Comparison of ENCODE assay signal across 13 cellular contexts in the genomic region with DNA sequence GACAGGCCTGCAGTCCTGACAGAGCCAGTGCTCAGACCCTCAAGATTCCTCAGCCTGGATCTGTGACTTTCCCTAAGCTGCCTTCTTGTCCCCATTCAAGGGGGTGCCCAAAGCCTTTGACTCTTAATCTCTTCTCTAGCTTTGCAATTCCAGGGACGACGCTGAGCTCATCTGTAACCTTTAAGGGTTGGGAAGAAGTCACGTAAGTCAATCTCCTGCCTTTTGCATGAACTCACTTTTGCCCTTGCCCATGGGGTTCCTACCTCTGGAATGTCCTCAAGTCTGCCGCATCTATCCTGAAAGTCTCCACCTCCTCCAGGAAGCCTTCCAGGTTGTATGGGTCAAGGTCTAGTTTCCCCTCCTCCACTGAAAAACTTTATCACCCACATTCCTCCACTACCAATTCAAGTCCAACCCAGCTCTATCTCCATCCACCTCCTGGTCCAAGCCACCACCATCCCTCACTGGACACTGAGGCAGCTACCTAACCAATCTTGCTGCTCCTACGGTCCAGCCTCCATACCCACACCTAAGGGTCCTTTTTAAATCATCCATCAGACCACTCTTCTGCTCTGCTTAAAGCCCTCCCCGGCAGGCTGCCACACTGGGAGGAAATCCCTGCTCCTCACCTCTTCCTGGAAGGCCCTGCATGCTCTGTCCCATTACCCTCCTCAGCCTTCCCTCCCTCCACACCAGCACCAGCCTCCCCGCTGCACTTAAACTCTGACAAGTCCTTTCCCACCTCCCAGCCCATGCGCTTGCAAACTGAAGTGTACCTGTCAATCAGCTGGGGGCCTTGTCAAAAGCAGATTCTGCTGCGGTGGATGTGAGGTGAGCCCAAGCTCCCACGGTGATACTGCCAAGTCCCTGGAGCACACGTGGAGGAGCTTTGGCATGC. TPM values are rescaled to one million over a fixed set of nuclear protein-coding genes. Genes with fewer than 3 reads are reported as not detected.
DNase-seq lines count a peak whose midpoint lies in the region; TF ChIP-seq lines count a peak whose summit lies in the region.
"Had no signal": no experiment of that assay in that cellular context is flagged by ENCODE, and none has a peak within 500 bp of the region (broad histone marks: within the 10 kb centered on the region; RNA-seq: fewer than 3 reads in every experiment).

No MANE protein-coding gene starts in this region.

- no peak overlapping the region for H3K4ac ChIP-seq in mesendoderm (ENCODE audit: low read depth, low read length)

- H2AK5ac ChIP-seq in mesendoderm (ENCODE audit: low read length): no peak overlapping the region

- H3K27me3 ChIP-seq in mammary epithelial cell (ENCODE audit: insufficient read depth, low read length): no peaks in the 10 kb centered on the region
- H3K27me3 ChIP-seq in mesendoderm (ENCODE audit: insufficient read depth, low read length, poor library complexity): no peaks in the 10 kb centered on the region
- H3K27me3 ChIP-seq: colonic mucosa, right lobe of liver had no signal

- H4K20me1 ChIP-seq in mammary epithelial cell (ENCODE audit: insufficient read depth, low read length): no peaks in the 10 kb centered on the region

- H2AFZ ChIP-seq in mammary epithelial cell (ENCODE audit: low read depth, low read length): no peak overlapping the region

- H3K79me1 ChIP-seq in mesendoderm (ENCODE audit: low read length): peaks cover 52% of the 10 kb centered on the region

- WGBS in mammary epithelial cell (ENCODE audit: low coverage, missing lambda C conversion rate): 86% methylated on average over 10 of the region's 11 CpGs
- WGBS in mesendoderm (ENCODE audit: extremely low coverage, insufficient coverage, low lambda C conversion rate): no CpG with 5 or more reads among the region's 11 CpGs

- H3K27ac ChIP-seq in mammary epithelial cell (ENCODE audit: insufficient read depth, low read depth, low read length): no peak overlapping the region
- H3K27ac ChIP-seq in mesendoderm (ENCODE audit: low read depth, low read length): peak overlapping the region; percentile 20
- H3K27ac ChIP-seq: colonic mucosa, right lobe of liver had no signal

- no peak overlapping the region for H3K9ac ChIP-seq in mammary epithelial cell (ENCODE audit: insufficient read depth, low read length)
- H3K9ac ChIP-seq in mesendoderm (ENCODE audit: low read length): peak overlapping the region; percentile 23

- peak overlapping the region; percentile 63 for H3K56ac ChIP-seq in mesendoderm (ENCODE audit: low read length)

- H3K4me1 ChIP-seq in mammary epithelial cell (ENCODE audit: insufficient read depth, low read length): no peaks in the 10 kb centered on the region
- peaks cover 25% of the 10 kb centered on the region for H3K4me1 ChIP-seq in mesendoderm (ENCODE audit: control insufficient read depth, low read depth, low read length)
- H3K4me1 ChIP-seq: colonic mucosa had no signal

- H3K36me3 Mint-ChIP-seq in MCF 10A (ENCODE audit: insufficient read depth, unreplicated experiment) (no peaks in the 10 kb centered on the region), brain (peaks cover 7% of the 10 kb centered on the region)
- H3K36me3 Mint-ChIP-seq in activated T-helper 1 cell treated with anti-CD3 and anti-CD28 coated beads, Interleukin-12 subunit alpha, Interleukin-12 subunit beta, Interleukin-2, Interleukin-4 antibody, amounts not matched to agents 30 ng/mL and 10 ng/mL and 1 ng/mL, durations not matched to agents 14 hours and 24 hours and 36 hours (ENCODE audit: low read depth): no peaks in the 10 kb centered on the region

- H3K27me3 Mint-ChIP-seq in MCF 10A (ENCODE audit: insufficient read depth, unreplicated experiment) (peaks cover 54% of the 10 kb centered on the region), brain (no peaks in the 10 kb centered on the region)
- no peaks in the 10 kb centered on the region for H3K27me3 Mint-ChIP-seq in activated T-helper 1 cell treated with anti-CD3 and anti-CD28 coated beads, Interleukin-12 subunit alpha, Interleukin-12 subunit beta, Interleukin-2, Interleukin-4 antibody, amounts not matched to agents 30 ng/mL and 10 ng/mL and 1 ng/mL, durations not matched to agents 14 hours and 24 hours and 36 hours (ENCODE audit: insufficient read depth)

- no peak overlapping the region for H3K4me3 ChIP-seq in mammary epithelial cell (replicated peaks in 1 of 3; ENCODE audit: insufficient read depth in 1 of 3, low read depth in 2 of 3, low read length in 3 of 3)
- H3K4me3 ChIP-seq in mesendoderm (ENCODE audit: low read length): no peak overlapping the region
- H3K4me3 ChIP-seq: colonic mucosa, right lobe of liver had no signal

- H3K79me2 ChIP-seq in mammary epithelial cell (ENCODE audit: insufficient read depth, low read length) (no peaks in the 10 kb centered on the region), mesendoderm (ENCODE audit: control insufficient read depth, insufficient read depth, low read length) (peaks cover 74% of the 10 kb centered on the region)

- H3K18ac ChIP-seq in mesendoderm (ENCODE audit: low read length): peak overlapping the region; percentile 61

- H2BK15ac ChIP-seq in mesendoderm (replicated peaks; ENCODE audit: low read depth): no peak overlapping the region

- no peak overlapping the region for H3K23ac ChIP-seq in mesendoderm (ENCODE audit: low read length)

- dilution Hi-C loops in mammary epithelial cell (cut with HindIII; ENCODE audit: low sequenced_read_pairs): no loop called here

- CTCF ChIA-PET in MCF 10A (lab: Yijun Ruan, JAX): interaction anchor here (1.0 to 1.6 kb wide), 2 partner anchors 10 to 178 kb away, joined by 3 to 9 read pairs; no protein-coding TSS in a partner anchor
- CTCF ChIA-PET in mammary epithelial cell (lab: Charles Lee; ENCODE audit: low non-redundant PET): no interaction called here

- H3K9me3 Mint-ChIP-seq in MCF 10A (ENCODE audit: unreplicated experiment): no peaks in the 10 kb centered on the region
- H3K9me3 Mint-ChIP-seq in brain: peaks cover 0 to 14% (median 4%) of the 10 kb centered on the region in 5 experiments
- H3K9me3 Mint-ChIP-seq in activated T-helper 1 cell treated with anti-CD3 and anti-CD28 coated beads, Interleukin-12 subunit alpha, Interleukin-12 subunit beta, Interleukin-2, Interleukin-4 antibody, amounts not matched to agents 30 ng/mL and 10 ng/mL and 1 ng/mL, durations not matched to agents 14 hours and 24 hours and 36 hours: no peaks in the 10 kb centered on the region

- no peak overlapping the region for H2BK5ac ChIP-seq in mesendoderm (ENCODE audit: low read length)

- peak overlapping the region; percentile 66 for H3K27ac Mint-ChIP-seq in MCF 10A (ENCODE audit: low read depth, unreplicated experiment)
- peak overlapping the region; percentile 74 to 95 (median 89) for H3K27ac Mint-ChIP-seq in brain
- H3K27ac Mint-ChIP-seq in activated T-helper 1 cell treated with anti-CD3 and anti-CD28 coated beads, Interleukin-12 subunit alpha, Interleukin-12 subunit beta, Interleukin-2, Interleukin-4 antibody, amounts not matched to agents 30 ng/mL and 10 ng/mL and 1 ng/mL, durations not matched to agents 14 hours and 24 hours and 36 hours: no peak overlapping the region

- H3K4me1 Mint-ChIP-seq in MCF 10A (ENCODE audit: insufficient read depth, unreplicated experiment) (no peaks in the 10 kb centered on the region), brain (peaks cover 67% of the 10 kb centered on the region)
- H3K4me1 Mint-ChIP-seq in activated T-helper 1 cell treated with anti-CD3 and anti-CD28 coated beads, Interleukin-12 subunit alpha, Interleukin-12 subunit beta, Interleukin-2, Interleukin-4 antibody, amounts not matched to agents 30 ng/mL and 10 ng/mL and 1 ng/mL, durations not matched to agents 14 hours and 24 hours and 36 hours (ENCODE audit: low read depth): peaks cover 44% of the 10 kb centered on the region

- H4K8ac ChIP-seq in mesendoderm (ENCODE audit: low read depth, low read length): no peak overlapping the region

- no peaks in the 10 kb centered on the region for H3K9me3 ChIP-seq in mammary epithelial cell (replicated peaks; ENCODE audit: insufficient read depth, low read length)
- H3K9me3 ChIP-seq: colonic mucosa, right lobe of liver had no signal

- BruUV-seq in MCF 10A (replicated peaks; lab: Mats Ljungman, UMichigan) (no TSS peak), mammary epithelial cell (replicated peaks; lab: Mats Ljungman, UMichigan) (no TSS peak)

- TF ChIP-seq CTCF in MCF 10A (IDR thresholded peaks at IDR 0.05; ENCODE audit: unreplicated experiment): no peak
- no peak for TF ChIP-seq CTCF in mammary epithelial cell (conservative IDR thresholded peaks at IDR 0.05 in 1 of 2, IDR thresholded peaks at IDR 0.05 in 1 of 2; ENCODE audit: extremely low read depth in 1 of 2, insufficient read depth in 1 of 2, low read depth in 1 of 2, low read length in 2 of 2)
- no peak for TF ChIP-seq CTCF in brain (conservative IDR thresholded peaks at IDR 0.05)

- no peak overlapping the region for H4K5ac ChIP-seq in mesendoderm (ENCODE audit: low read length)

- POLR2A ChIA-PET in MCF 10A (lab: Yijun Ruan, JAX): interaction anchor here (0.7 to 1.9 kb wide), 2 partner anchors 10 to 112 kb away, joined by 3 to 4 read pairs; no protein-coding TSS in a partner anchor

- H3K36me3 ChIP-seq in mammary epithelial cell (ENCODE audit: insufficient read depth, low read length) (no peaks in the 10 kb centered on the region), mesendoderm (ENCODE audit: control insufficient read depth, insufficient read depth, low read length) (no peaks in the 10 kb centered on the region)
- H3K36me3 ChIP-seq: colonic mucosa, right lobe of liver had no signal

- H3K4me2 ChIP-seq in mammary epithelial cell (ENCODE audit: insufficient read depth, low read depth, low read length): no peak overlapping the region
- H3K4me2 ChIP-seq in mesendoderm (ENCODE audit: low read length): no peak overlapping the region

- in situ Hi-C loops in mammary epithelial cell (cut with MboI; ENCODE audit: low sequenced_read_pairs in 2 of 2): no loop called here

- DNase-seq in MCF 10A (ENCODE audit: unreplicated experiment) (no peak), mammary epithelial cell (no peak), mesendoderm (peak; percentile 71), NCI-H1436 (lab: John Stamatoyannopoulos, UW) (no peak), activated gamma-delta T cell treated with Interleukin-2 at 50 U/mL for 16 hours (no peak), NCI-H2171 treated with DMSO at 0.1 percent for 48 hours (lab: John Stamatoyannopoulos, UW) (no peak)
- no peak for DNase-seq in activated T-helper 1 cell treated with anti-CD3 and anti-CD28 coated beads, Interleukin-12 subunit alpha, Interleukin-12 subunit beta, Interleukin-2, Interleukin-4 antibody, amounts not matched to agents 30 ng/mL and 10 ng/mL and 1 ng/mL, durations not matched to agents 14 hours and 24 hours and 36 hours (ENCODE audit: low spot score)
- DNase-seq: colonic mucosa; NCI-H1048; NCI-H226; stimulated activated CD4-positive, alpha-beta T cell treated with anti-CD3 and anti-CD28 coated beads, Interleukin-4, amount 100 ng/mL, for 24 hours had no signal

- intact Hi-C loops in MCF 10A (cut with micrococcal nuclease): no loop called here
- intact Hi-C loops in mammary epithelial cell (cut with micrococcal nuclease): no loop called here
- intact Hi-C loops in activated T-helper 1 cell treated with anti-CD3 and anti-CD28 coated beads, Interleukin-12 subunit alpha, Interleukin-12 subunit beta, Interleukin-2, Interleukin-4 antibody, amounts not matched to agents 30 ng/mL and 10 ng/mL and 1 ng/mL, durations not matched to agents 14 hours and 24 hours and 36 hours (cut with micrococcal nuclease): no loop called here

- no peak overlapping the region for H3K4me3 Mint-ChIP-seq in MCF 10A (ENCODE audit: unreplicated experiment)
- peak overlapping the region in 4 of 5 experiments; percentile 36 to 73 (median 63) for H3K4me3 Mint-ChIP-seq in brain
- H3K4me3 Mint-ChIP-seq in activated T-helper 1 cell treated with anti-CD3 and anti-CD28 coated beads, Interleukin-12 subunit alpha, Interleukin-12 subunit beta, Interleukin-2, Interleukin-4 antibody, amounts not matched to agents 30 ng/mL and 10 ng/mL and 1 ng/mL, durations not matched to agents 14 hours and 24 hours and 36 hours: no peak overlapping the region

- H2BK120ac ChIP-seq in mesendoderm (ENCODE audit: low read depth, low read length): no peak overlapping the region

RNA-seq across cellular contexts. Expression of a gene that starts 29.7 kb away (rescaled TPM):
- total RNA-seq in MCF 10A (2022) (0.05 TPM in 1 of 2 replicates, not detected in the other), mammary epithelial cell (under 1 TPM in 1 of 2 donors, not detected in 1; 0.17 TPM)
- polyA plus RNA-seq in mammary epithelial cell (0.06 TPM), brain (ENCODE audit: insufficient read depth, low read depth, low replicate concordance) (64.3 TPM)
- polyA minus RNA-seq in mammary epithelial cell: not detected
- polyA plus RNA-seq in mesendoderm (2013, experiment 1 of 2): 20.7 TPM
- polyA plus RNA-seq in mesendoderm (2013, experiment 2 of 2): 19.7 TPM
- total RNA-seq in activated T-helper 1 cell treated with anti-CD3 and anti-CD28 coated beads, Interleukin-12 subunit alpha, Interleukin-12 subunit beta, Interleukin-2, Interleukin-4 antibody, amounts not matched to agents 30 ng/mL and 10 ng/mL and 1 ng/mL, durations not matched to agents 14 hours and 24 hours and 36 hours: 68.2 and 69.4 TPM in 2 replicates

Comparison
In these comparisons a context has a peak if more than half of its experiments do, and no peak if none do; other contexts are left out.
1. H3K4me3 Mint-ChIP-seq: peak in brain (4 of 5); none in MCF 10A (single experiment) and activated T-helper 1 cell treated with anti-CD3 and anti-CD28 coated beads, Interleukin-12 subunit alpha, Interleukin-12 subunit beta, Interleukin-2, Interleukin-4 antibody, amounts not matched to agents 30 ng/mL and 10 ng/mL and 1 ng/mL, durations not matched to agents 14 hours and 24 hours and 36 hours (single experiment).
2. RNA of a gene that starts 29.7 kb away (total RNA-seq): 68.2 to 69.4 TPM in activated T-helper 1 cell treated with anti-CD3 and anti-CD28 coated beads, Interleukin-12 subunit alpha, Interleukin-12 subunit beta, Interleukin-2, Interleukin-4 antibody, amounts not matched to agents 30 ng/mL and 10 ng/mL and 1 ng/mL, durations not matched to agents 14 hours and 24 hours and 36 hours; 0.17 TPM in mammary epithelial cell and 0.05 TPM in MCF 10A; every median in the first group is over 10 times any median in the second.